ENCODE assay signal across 1 cellular context in genomic region chr6:155349129-155349528, GRCh38.
A peak's percentile ranks its signal among the peaks of the same experiment; 100 is the strongest.
TF ChIP-seq lines count a peak whose summit lies in the region.

No MANE protein-coding gene starts in this region.

TF ChIP-seq in HepG2, 621 proteins besides CTCF, POLR2A, EP300 and RAD21 (continued from another document):
- TF ChIP-seq, protein P1, sequence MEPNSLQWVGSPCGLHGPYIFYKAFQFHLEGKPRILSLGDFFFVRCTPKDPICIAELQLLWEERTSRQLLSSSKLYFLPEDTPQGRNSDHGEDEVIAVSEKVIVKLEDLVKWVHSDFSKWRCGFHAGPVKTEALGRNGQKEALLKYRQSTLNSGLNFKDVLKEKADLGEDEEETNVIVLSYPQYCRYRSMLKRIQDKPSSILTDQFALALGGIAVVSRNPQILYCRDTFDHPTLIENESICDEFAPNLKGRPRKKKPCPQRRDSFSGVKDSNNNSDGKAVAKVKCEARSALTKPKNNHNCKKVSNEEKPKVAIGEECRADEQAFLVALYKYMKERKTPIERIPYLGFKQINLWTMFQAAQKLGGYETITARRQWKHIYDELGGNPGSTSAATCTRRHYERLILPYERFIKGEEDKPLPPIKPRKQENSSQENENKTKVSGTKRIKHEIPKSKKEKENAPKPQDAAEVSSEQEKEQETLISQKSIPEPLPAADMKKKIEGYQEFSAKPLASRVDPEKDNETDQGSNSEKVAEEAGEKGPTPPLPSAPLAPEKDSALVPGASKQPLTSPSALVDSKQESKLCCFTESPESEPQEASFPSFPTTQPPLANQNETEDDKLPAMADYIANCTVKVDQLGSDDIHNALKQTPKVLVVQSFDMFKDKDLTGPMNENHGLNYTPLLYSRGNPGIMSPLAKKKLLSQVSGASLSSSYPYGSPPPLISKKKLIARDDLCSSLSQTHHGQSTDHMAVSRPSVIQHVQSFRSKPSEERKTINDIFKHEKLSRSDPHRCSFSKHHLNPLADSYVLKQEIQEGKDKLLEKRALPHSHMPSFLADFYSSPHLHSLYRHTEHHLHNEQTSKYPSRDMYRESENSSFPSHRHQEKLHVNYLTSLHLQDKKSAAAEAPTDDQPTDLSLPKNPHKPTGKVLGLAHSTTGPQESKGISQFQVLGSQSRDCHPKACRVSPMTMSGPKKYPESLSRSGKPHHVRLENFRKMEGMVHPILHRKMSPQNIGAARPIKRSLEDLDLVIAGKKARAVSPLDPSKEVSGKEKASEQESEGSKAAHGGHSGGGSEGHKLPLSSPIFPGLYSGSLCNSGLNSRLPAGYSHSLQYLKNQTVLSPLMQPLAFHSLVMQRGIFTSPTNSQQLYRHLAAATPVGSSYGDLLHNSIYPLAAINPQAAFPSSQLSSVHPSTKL (CRISPR knock-in tag; IDR thresholded peaks at IDR 0.05): no peak
- TF ChIP-seq ZNF766 (CRISPR knock-in tag; IDR thresholded peaks at IDR 0.05; ENCODE audit: borderline replicate concordance) (no peak), POLR2AphosphoS2 (IDR thresholded peaks at IDR 0.05; ENCODE audit: low read depth, low read length) (no peak), ZFAT (CRISPR knock-in tag; conservative IDR thresholded peaks at IDR 0.05) (no peak), NFE2 (CRISPR knock-in tag; IDR thresholded peaks at IDR 0.05) (no peak), ZNF431 (CRISPR knock-in tag; IDR thresholded peaks at IDR 0.05; ENCODE audit: borderline replicate concordance, low read depth) (no peak), KMT2B (CRISPR knock-in tag; IDR thresholded peaks at IDR 0.05) (no peak), NFE2L2 (IDR thresholded peaks at IDR 0.05; ENCODE audit: low read length) (0 out of 2 replicates have a peak, but pooled peaks have one; percentile 16), ZNF646 (CRISPR knock-in tag; IDR thresholded peaks at IDR 0.05) (no peak), ZNF337 (CRISPR knock-in tag; IDR thresholded peaks at IDR 0.05; ENCODE audit: borderline replicate concordance, low read depth) (no peak)
